ENCODE assay signal across 7 cellular contexts in genomic region chr2:237240252-237240651, GRCh38.
"Had no signal": no experiment of that assay in that cellular context is flagged by ENCODE, and none has a peak within 500 bp of the region (broad histone marks: within the 10 kb centered on the region; RNA-seq: fewer than 3 reads in every experiment).

No MANE protein-coding gene starts in this region.

- H3K4me2 ChIP-seq: GM23338 had no signal

- H3K27ac ChIP-seq: HL-60 had no signal

- FAIRE-seq: H1, H54 had no signal

- DNase-seq: H9, HCEC 1CT, KG1 had no signal

- H3K4me3 ChIP-seq: GM23338 had no signal

- H2AFZ ChIP-seq: GM23338 had no signal

- ATAC-seq: GM23338 had no signal
